In the genomic region with DNA sequence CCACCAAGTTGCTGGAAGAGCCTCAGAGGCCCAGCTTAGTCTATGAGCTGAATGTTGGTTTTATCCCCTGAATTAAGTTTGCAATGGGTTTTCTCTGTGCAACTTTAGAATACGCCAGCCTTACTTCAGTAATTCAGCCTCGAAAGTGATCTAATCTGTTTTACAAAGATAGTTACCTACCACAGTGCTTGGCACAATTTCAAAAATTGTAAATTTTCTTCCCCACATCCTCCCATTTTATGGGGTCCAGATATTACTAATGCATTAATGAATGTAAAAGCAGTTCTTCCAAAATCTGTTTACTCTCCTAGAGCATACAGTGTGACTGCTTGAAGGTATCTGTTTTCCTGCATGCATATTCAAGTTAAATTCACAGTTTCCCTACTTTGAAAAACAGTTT, we compare ENCODE assay signal across 7 cellular contexts.
"Had no signal": no experiment of that assay in that cellular context is flagged by ENCODE, and none has a peak within 500 bp of the region (broad histone marks: within the 10 kb centered on the region; RNA-seq: fewer than 3 reads in every experiment).

No MANE protein-coding gene starts in this region.

- H3K27me3 Mint-ChIP-seq: IgD-negative memory B cell had no signal

- H3K27ac ChIP-seq: HL-60 had no signal

- DNase-seq: GOT3, H7, HCEC 1CT, KBM-7 had no signal

- H3K9me3 Mint-ChIP-seq: IgD-negative memory B cell had no signal

- H3K4me3 Mint-ChIP-seq: IgD-negative memory B cell had no signal

- H3K27ac Mint-ChIP-seq: IgD-negative memory B cell had no signal

- ATAC-seq: HepG2 had no signal
